Comparison of ENCODE assay signal across 10 cellular contexts in genomic region chr16:2835638-2836493, GRCh38. TPM values are rescaled to one million over a fixed set of nuclear protein-coding genes. Genes with fewer than 3 reads are reported as not detected.
A peak's percentile ranks its signal among the peaks of the same experiment; 100 is the strongest.
DNase-seq lines count a peak whose midpoint lies in the region; ATAC-seq and TF ChIP-seq lines count a peak whose summit lies in the region.
"Had no signal": no experiment of that assay in that cellular context is flagged by ENCODE, and none has a peak within 500 bp of the region (broad histone marks: within the 10 kb centered on the region; RNA-seq: fewer than 3 reads in every experiment).

No MANE protein-coding gene starts in this region.

- no peaks in the 10 kb centered on the region for H3K27me3 ChIP-seq in HUES6 (ENCODE audit: control insufficient read depth, insufficient read depth, low read length)

- H3K27ac ChIP-seq in HUES6 (ENCODE audit: low read depth, low read length) (peak overlapping the region; percentile 49; the same call in 1 of the 2 replicates), mesodermal cell (ENCODE audit: low read depth, low read length, severe bottlenecking) (peak overlapping the region; percentile 53)
- H3K27ac ChIP-seq: SK-N-MC had no signal

- 59 to 69% methylated on average over 15 to 18 of the region's 22 CpGs for WGBS in mesodermal cell (ENCODE audit: insufficient coverage in 2 of 2), 2 experiments

- H3K36me3 ChIP-seq in HUES6 (ENCODE audit: control insufficient read depth, insufficient read depth, low read length) (no peaks in the 10 kb centered on the region), mesodermal cell (ENCODE audit: control insufficient read depth, insufficient read depth, low read length) (no peaks in the 10 kb centered on the region)

- no peak overlapping the region for H3K4me3 ChIP-seq in HUES6 (ENCODE audit: low read depth, low read length)
- H3K4me3 ChIP-seq in mesodermal cell (ENCODE audit: extremely low read depth, insufficient read depth, low read length, poor library complexity, severe bottlenecking), result no peak overlapping the region
- H3K4me3 ChIP-seq: SK-N-MC had no signal

- H3K27me3 Mint-ChIP-seq in central memory CD8-positive, alpha-beta T cell, result peaks cover 6% of the 10 kb centered on the region

- no peak for ATAC-seq in central memory CD8-positive, alpha-beta T cell (replicated peaks; ENCODE audit: extremely low read depth, poor library complexity, severe bottlenecking)
- ATAC-seq in GM19324 (IDR thresholded peaks at IDR 0.05; ENCODE audit: low FRiP score, unreplicated experiment), result no peak

- H3K4me1 ChIP-seq in HUES6 (ENCODE audit: control insufficient read depth, insufficient read depth, low read length) (peaks cover 15% of the 10 kb centered on the region), mesodermal cell (ENCODE audit: control insufficient read depth, insufficient read depth, low read length, poor library complexity, severe bottlenecking) (peaks cover 15% of the 10 kb centered on the region)

- H3K27ac Mint-ChIP-seq in central memory CD8-positive, alpha-beta T cell (ENCODE audit: low read depth), result peak overlapping the region; percentile 39

- no peaks in the 10 kb centered on the region for H3K9me3 ChIP-seq in HUES6 (ENCODE audit: control insufficient read depth, insufficient read depth, low read depth, low read length)
- no peaks in the 10 kb centered on the region for H3K9me3 ChIP-seq in mesodermal cell (ENCODE audit: control insufficient read depth, low read length)

- no peaks in the 10 kb centered on the region for H3K9me3 Mint-ChIP-seq in central memory CD8-positive, alpha-beta T cell

- DNase-seq in AG09319 (ENCODE audit: extremely low read depth, low read depth) (peak; percentile 48), pons (ENCODE audit: low spot score) (no peak), NCI-H1092 (lab: John Stamatoyannopoulos, UW) (no peak)
- no peak for DNase-seq in central memory CD8-positive, alpha-beta T cell (ENCODE audit: low spot score in 2 of 2)
- DNase-seq in stimulated activated naive CD4-positive, alpha-beta T cell (lab: John Stamatoyannopoulos, UW), result no peak

- no peak for TF ChIP-seq CTCF in AG09319 (IDR thresholded peaks at IDR 0.05; ENCODE audit: low read depth, low read length)

- H3K4me1 Mint-ChIP-seq in central memory CD8-positive, alpha-beta T cell, result peaks cover 22% of the 10 kb centered on the region

- peak overlapping the region; percentile 63 for H3K9ac ChIP-seq in HUES6 (ENCODE audit: low read length)

- no peaks in the 10 kb centered on the region for H3K36me3 Mint-ChIP-seq in central memory CD8-positive, alpha-beta T cell (ENCODE audit: insufficient read depth)

- no peak overlapping the region for H3K4me3 Mint-ChIP-seq in central memory CD8-positive, alpha-beta T cell

RNA-seq across cellular contexts. Expression of gene ZG16B, which starts 5.8 kb away (rescaled TPM):
- not detected for polyA plus RNA-seq in mesodermal cell (2013, experiment 1 of 2)
- not detected for polyA plus RNA-seq in mesodermal cell (2013, experiment 2 of 2)
- polyA plus RNA-seq: neural cell had no signal

RNA-seq across cellular contexts. Expression of gene PRSS21, which starts 18.8 kb away (rescaled TPM):
- polyA plus RNA-seq in mesodermal cell (2013, experiment 1 of 2), result not detected
- not detected for polyA plus RNA-seq in mesodermal cell (2013, experiment 2 of 2)
- polyA plus RNA-seq: neural cell had no signal

RNA-seq across cellular contexts. Expression of gene PRSS22, which starts 22.1 kb away (rescaled TPM):
- not detected for polyA plus RNA-seq in mesodermal cell (2013, experiment 1 of 2)
- polyA plus RNA-seq in mesodermal cell (2013, experiment 2 of 2), result not detected
- polyA plus RNA-seq: neural cell had no signal

RNA-seq across cellular contexts. Expression of gene PRSS41, which starts 37.6 kb away (rescaled TPM):
- polyA plus RNA-seq in mesodermal cell (2013, experiment 1 of 2), result not detected
- polyA plus RNA-seq in mesodermal cell (2013, experiment 2 of 2), result not detected
- polyA plus RNA-seq: neural cell had no signal

RNA-seq across cellular contexts. Expression of gene FLYWCH2, which starts 47.1 kb away (rescaled TPM):
- 21.0 TPM for polyA plus RNA-seq in mesodermal cell (2013, experiment 1 of 2)
- polyA plus RNA-seq in mesodermal cell (2013, experiment 2 of 2), result 13.9 TPM
